In genomic region chr2:189628817-189629552, GRCh38 we compare ENCODE assay signal across 1 cellular context.
TF ChIP-seq lines count a peak whose summit lies in the region.

No MANE protein-coding gene starts in this region.

TF ChIP-seq in A549, 52 proteins besides CTCF, POLR2A, EP300 and RAD21:
- TF ChIP-seq NR3C1 (IDR thresholded peaks at IDR 0.05): no peak
- TF ChIP-seq SMC3 (IDR thresholded peaks at IDR 0.05): peak; percentile 34; the same call in 1 of the 3 replicates
